ENCODE assay signal across 1 cellular context in the genomic region with DNA sequence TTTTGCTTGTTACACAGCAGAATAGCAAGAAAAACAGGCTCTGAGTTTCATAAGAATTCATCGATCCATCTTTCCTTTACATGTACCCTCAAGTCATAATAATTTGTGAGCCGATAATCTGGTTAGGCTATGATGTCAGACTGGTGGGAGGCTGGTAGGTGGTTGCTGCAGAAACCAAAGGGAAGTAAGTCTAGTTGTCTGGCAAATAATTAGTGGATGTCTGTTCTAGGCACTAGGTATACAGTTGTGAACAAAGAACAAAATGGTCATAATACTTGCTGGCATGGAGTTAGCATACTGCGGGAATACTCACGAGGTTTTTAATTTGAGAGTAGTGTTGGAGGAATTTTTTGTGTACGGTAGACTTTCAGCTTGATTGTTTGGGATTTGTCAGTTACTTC.
A peak's percentile ranks its signal among the peaks of the same experiment; 100 is the strongest.
TF ChIP-seq lines count a peak whose summit lies in the region.

No MANE protein-coding gene starts in this region.

TF ChIP-seq in GM12878, 131 proteins besides CTCF, POLR2A, EP300 and RAD21 (continued from another document):
- TF ChIP-seq, protein P1, sequence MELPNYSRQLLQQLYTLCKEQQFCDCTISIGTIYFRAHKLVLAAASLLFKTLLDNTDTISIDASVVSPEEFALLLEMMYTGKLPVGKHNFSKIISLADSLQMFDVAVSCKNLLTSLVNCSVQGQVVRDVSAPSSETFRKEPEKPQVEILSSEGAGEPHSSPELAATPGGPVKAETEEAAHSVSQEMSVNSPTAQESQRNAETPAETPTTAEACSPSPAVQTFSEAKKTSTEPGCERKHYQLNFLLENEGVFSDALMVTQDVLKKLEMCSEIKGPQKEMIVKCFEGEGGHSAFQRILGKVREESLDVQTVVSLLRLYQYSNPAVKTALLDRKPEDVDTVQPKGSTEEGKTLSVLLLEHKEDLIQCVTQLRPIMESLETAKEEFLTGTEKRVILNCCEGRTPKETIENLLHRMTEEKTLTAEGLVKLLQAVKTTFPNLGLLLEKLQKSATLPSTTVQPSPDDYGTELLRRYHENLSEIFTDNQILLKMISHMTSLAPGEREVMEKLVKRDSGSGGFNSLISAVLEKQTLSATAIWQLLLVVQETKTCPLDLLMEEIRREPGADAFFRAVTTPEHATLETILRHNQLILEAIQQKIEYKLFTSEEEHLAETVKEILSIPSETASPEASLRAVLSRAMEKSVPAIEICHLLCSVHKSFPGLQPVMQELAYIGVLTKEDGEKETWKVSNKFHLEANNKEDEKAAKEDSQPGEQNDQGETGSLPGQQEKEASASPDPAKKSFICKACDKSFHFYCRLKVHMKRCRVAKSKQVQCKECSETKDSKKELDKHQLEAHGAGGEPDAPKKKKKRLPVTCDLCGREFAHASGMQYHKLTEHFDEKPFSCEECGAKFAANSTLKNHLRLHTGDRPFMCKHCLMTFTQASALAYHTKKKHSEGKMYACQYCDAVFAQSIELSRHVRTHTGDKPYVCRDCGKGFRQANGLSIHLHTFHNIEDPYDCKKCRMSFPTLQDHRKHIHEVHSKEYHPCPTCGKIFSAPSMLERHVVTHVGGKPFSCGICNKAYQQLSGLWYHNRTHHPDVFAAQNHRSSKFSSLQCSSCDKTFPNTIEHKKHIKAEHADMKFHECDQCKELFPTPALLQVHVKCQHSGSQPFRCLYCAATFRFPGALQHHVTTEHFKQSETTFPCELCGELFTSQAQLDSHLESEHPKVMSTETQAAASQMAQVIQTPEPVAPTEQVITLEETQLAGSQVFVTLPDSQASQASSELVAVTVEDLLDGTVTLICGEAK (IDR thresholded peaks at IDR 0.05; ENCODE audit: borderline replicate concordance) = no peak
- TF ChIP-seq, protein P2, sequence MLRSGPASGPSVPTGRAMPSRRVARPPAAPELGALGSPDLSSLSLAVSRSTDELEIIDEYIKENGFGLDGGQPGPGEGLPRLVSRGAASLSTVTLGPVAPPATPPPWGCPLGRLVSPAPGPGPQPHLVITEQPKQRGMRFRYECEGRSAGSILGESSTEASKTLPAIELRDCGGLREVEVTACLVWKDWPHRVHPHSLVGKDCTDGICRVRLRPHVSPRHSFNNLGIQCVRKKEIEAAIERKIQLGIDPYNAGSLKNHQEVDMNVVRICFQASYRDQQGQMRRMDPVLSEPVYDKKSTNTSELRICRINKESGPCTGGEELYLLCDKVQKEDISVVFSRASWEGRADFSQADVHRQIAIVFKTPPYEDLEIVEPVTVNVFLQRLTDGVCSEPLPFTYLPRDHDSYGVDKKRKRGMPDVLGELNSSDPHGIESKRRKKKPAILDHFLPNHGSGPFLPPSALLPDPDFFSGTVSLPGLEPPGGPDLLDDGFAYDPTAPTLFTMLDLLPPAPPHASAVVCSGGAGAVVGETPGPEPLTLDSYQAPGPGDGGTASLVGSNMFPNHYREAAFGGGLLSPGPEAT (IDR thresholded peaks at IDR 0.05; ENCODE audit: low read depth) = peak; percentile 40; the same call in 1 of the 2 replicates
- TF ChIP-seq MXI1 (IDR thresholded peaks at IDR 0.05; ENCODE audit: low read depth, low read length) = no peak
- no peak for TF ChIP-seq SMARCA5 (IDR thresholded peaks at IDR 0.05)
- TF ChIP-seq PAX5 (IDR thresholded peaks at IDR 0.05; ENCODE audit: borderline replicate concordance, low read depth, low read length) = no peak
- TF ChIP-seq ATF7 (IDR thresholded peaks at IDR 0.05; ENCODE audit: low read depth) = peak; percentile 82
- TF ChIP-seq SREBF2 (IDR thresholded peaks at IDR 0.05; ENCODE audit: low read length) = no peak
- TF ChIP-seq, protein P3, sequence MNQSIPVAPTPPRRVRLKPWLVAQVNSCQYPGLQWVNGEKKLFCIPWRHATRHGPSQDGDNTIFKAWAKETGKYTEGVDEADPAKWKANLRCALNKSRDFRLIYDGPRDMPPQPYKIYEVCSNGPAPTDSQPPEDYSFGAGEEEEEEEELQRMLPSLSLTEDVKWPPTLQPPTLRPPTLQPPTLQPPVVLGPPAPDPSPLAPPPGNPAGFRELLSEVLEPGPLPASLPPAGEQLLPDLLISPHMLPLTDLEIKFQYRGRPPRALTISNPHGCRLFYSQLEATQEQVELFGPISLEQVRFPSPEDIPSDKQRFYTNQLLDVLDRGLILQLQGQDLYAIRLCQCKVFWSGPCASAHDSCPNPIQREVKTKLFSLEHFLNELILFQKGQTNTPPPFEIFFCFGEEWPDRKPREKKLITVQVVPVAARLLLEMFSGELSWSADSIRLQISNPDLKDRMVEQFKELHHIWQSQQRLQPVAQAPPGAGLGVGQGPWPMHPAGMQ (IDR thresholded peaks at IDR 0.05; ENCODE audit: borderline replicate concordance) = no peak
- TF ChIP-seq, protein P4, sequence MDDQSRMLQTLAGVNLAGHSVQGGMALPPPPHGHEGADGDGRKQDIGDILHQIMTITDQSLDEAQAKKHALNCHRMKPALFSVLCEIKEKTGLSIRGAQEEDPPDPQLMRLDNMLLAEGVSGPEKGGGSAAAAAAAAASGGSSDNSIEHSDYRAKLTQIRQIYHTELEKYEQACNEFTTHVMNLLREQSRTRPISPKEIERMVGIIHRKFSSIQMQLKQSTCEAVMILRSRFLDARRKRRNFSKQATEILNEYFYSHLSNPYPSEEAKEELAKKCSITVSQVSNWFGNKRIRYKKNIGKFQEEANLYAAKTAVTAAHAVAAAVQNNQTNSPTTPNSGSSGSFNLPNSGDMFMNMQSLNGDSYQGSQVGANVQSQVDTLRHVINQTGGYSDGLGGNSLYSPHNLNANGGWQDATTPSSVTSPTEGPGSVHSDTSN (IDR thresholded peaks at IDR 0.05; ENCODE audit: insufficient replicate concordance, low read depth, low read length) = no peak
- no peak for TF ChIP-seq ZNF24 (IDR thresholded peaks at IDR 0.05)
- TF ChIP-seq, protein P5, sequence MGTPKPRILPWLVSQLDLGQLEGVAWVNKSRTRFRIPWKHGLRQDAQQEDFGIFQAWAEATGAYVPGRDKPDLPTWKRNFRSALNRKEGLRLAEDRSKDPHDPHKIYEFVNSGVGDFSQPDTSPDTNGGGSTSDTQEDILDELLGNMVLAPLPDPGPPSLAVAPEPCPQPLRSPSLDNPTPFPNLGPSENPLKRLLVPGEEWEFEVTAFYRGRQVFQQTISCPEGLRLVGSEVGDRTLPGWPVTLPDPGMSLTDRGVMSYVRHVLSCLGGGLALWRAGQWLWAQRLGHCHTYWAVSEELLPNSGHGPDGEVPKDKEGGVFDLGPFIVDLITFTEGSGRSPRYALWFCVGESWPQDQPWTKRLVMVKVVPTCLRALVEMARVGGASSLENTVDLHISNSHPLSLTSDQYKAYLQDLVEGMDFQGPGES (IDR thresholded peaks at IDR 0.05) = no peak
